29 cellular contexts compared by ENCODE assay signal in genomic region chr12:60112063-60112462, GRCh38.
"Had no signal": no experiment of that assay in that cellular context is flagged by ENCODE, and none has a peak within 500 bp of the region (broad histone marks: within the 10 kb centered on the region; RNA-seq: fewer than 3 reads in every experiment).

No MANE protein-coding gene starts in this region.

- H3K4me2 ChIP-seq: neural progenitor cell, smooth muscle cell had no signal

- H3K9ac ChIP-seq: neural progenitor cell, parathyroid adenoma had no signal

- H3K36me3 ChIP-seq: neural progenitor cell, ovary, spleen, thoracic aorta, thyroid gland, tibial nerve, upper lobe of left lung, uterus had no signal

- H3K27ac ChIP-seq: neural progenitor cell, ovary, parathyroid adenoma, psoas muscle, skin epidermis, spleen, thoracic aorta, thyroid gland, tibial nerve, upper lobe of left lung, uterus had no signal

- H2AFZ ChIP-seq: neural progenitor cell, parathyroid adenoma had no signal

- H3K4me3 ChIP-seq: neural progenitor cell, ovary, psoas muscle, skin epidermis, smooth muscle cell, spleen, thoracic aorta, thyroid gland, tibial nerve, upper lobe of left lung, uterus had no signal

- DNase-seq: naive thymus-derived CD4-positive, alpha-beta T cell; natural killer cell; occipital lobe; ovary; posterior cingulate gyrus; psoas muscle; right cardiac atrium; spleen; stimulated activated CD4-positive, alpha-beta T cell treated with anti-CD3 and anti-CD28 coated beads, Interleukin-12 subunit alpha, Interleukin-12 subunit beta, amount 100 ng/mL, for 4 hours; stimulated activated CD4-positive, alpha-beta T cell treated with anti-CD3 and anti-CD28 coated beads, Interleukin-1b, Interleukin-23, amount 100 ng/mL, for 48 hours; stimulated activated CD4-positive, alpha-beta T cell treated with anti-CD3 and anti-CD28 coated beads, Interleukin-4, amount 100 ng/mL, for 1 hour; stimulated activated CD4-positive, alpha-beta T cell treated with anti-CD3 and anti-CD28 coated beads, Interleukin-4, amount 100 ng/mL, for 4 hours; stimulated activated CD8-positive, alpha-beta memory T cell treated with anti-CD3 and anti-CD28 coated beads, Interleukin-4, amount 100 ng/mL, for 48 hours; stimulated activated naive CD4-positive, alpha-beta T cell; stimulated activated naive CD8-positive, alpha-beta T cell treated with anti-CD3 and anti-CD28 coated beads, Interleukin-15, amount 100 ng/mL, for 72 hours; stimulated activated naive CD8-positive, alpha-beta T cell treated with anti-CD3 and anti-CD28 coated beads, Interleukin-15, Interleukin-2, amounts not matched to agents 100 U/mL and 50 U/mL, for 24 hours; substantia nigra; thyroid gland; trophoblast cell; upper lobe of left lung; uterus had no signal

- H3K9me3 ChIP-seq: ovary, psoas muscle, thoracic aorta, thyroid gland, tibial nerve, uterus had no signal

- H3K27me3 ChIP-seq: neural progenitor cell, ovary, spleen, thyroid gland, tibial nerve, upper lobe of left lung, uterus had no signal

- ATAC-seq: naive thymus-derived CD4-positive, alpha-beta T cell; natural killer cell; psoas muscle; right cardiac atrium; sciatic nerve; stimulated activated memory B cell treated with anti-CD40 and anti-IgM and Interleukin-4, amounts not matched to agents 10 μg/mL and 1 μg/mL and 100 μg/mL, for 72 hours; stimulated activated naive CD8-positive, alpha-beta T cell treated with anti-CD3 and anti-CD28 coated beads, Interleukin-15, amount 100 ng/mL, for 72 hours; stimulated activated naive CD8-positive, alpha-beta T cell treated with anti-CD3 and anti-CD28 coated beads, Interleukin-15, Interleukin-2, amounts not matched to agents 100 U/mL and 50 U/mL, for 24 hours had no signal

- H3K79me2 ChIP-seq: parathyroid adenoma had no signal

- H3K4me1 ChIP-seq: neural progenitor cell, parathyroid adenoma, psoas muscle, spleen, thyroid gland, tibial nerve, upper lobe of left lung, uterus had no signal
